1 cellular context compared by ENCODE assay signal in genomic region chr11:102831709-102832492, GRCh38.
TF ChIP-seq lines count a peak whose summit lies in the region.

No MANE protein-coding gene starts in this region.

TF ChIP-seq in K562, 482 proteins besides CTCF, POLR2A, EP300 and RAD21:
- TF ChIP-seq NR2C1 (IDR thresholded peaks at IDR 0.05) (no peak), NR2C1 (tag; IDR thresholded peaks at IDR 0.05) (no peak), MBD1 (CRISPR knock-in tag; IDR thresholded peaks at IDR 0.05) (no peak), VEZF1 (CRISPR knock-in tag; IDR thresholded peaks at IDR 0.05) (no peak), HDGF (IDR thresholded peaks at IDR 0.05) (no peak), GATA2 (CRISPR knock-in tag; IDR thresholded peaks at IDR 0.05) (no peak), GATAD2B (IDR thresholded peaks at IDR 0.05; ENCODE audit: borderline replicate concordance) (no peak)
